8 cellular contexts compared by ENCODE assay signal in the genomic region with DNA sequence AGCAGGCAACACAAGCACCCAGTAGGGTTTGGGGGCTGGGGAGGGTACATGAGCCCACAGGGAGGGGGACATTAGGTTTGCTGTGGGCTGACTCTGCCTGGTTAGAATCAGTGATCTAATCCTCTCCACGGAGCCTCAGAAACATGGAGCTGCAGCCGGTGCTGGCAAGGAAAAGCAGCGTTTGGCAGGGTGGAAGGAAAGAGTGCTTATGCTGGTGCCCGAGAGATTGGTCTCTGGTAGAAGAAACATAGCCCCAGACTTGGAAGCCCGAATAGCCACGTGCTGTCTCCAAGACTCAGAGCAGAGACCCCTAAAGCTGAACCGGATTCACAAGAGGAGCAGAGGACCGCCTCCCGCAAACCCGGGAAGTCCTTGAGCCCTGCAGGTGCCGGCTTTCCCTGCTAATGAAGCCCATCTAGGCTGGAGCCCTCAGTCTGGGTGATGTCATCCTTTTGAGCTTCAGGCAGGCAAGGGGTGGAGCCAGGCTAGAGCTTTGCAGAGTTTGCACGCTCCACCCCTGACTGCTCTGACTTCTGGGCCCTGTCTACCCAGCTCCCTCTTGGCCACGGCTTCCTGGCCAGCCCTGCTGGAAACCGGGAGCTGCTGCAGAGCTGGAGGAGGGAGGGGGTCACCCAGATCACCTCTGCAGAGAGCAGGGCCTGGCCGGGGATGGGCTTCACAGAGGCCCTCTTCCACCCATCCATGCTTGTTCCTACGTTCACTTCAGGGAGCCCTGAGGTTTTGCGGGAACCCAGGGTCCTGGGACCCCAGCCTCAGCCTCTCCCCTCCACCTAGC. TPM values are rescaled to one million over a fixed set of nuclear protein-coding genes. Genes with fewer than 3 reads are reported as not detected.
DNase-seq lines count a peak whose midpoint lies in the region; FAIRE-seq and TF ChIP-seq lines count a peak whose summit lies in the region.

No MANE protein-coding gene starts in this region.

- DNase-seq in DMS 273 (lab: John Stamatoyannopoulos, UW; ENCODE audit: unreplicated experiment) (peak; percentile 96), H9 (peak; percentile 95), NCI-H1092 treated with DMSO at 0.1 percent for 48 hours (lab: John Stamatoyannopoulos, UW) (peak; percentile 98), astrocyte of the cerebellum (ENCODE audit: low read depth) (peak; percentile 61), right atrium auricular region (ENCODE audit: low spot score) (peak; percentile 91), progenitor cell of endocrine pancreas (ENCODE audit: low spot score, unreplicated experiment) (peak; percentile 59), urothelium cell line (ENCODE audit: low spot score) (peak; percentile 76)
- DNase-seq in T-helper 2 cell treated with Interferon-gamma antibody and Interleukin-4, amounts not matched to agents 5 μg/mL and 100 μg/mL, for 36 hours (ENCODE audit: low spot score) = peak; percentile 68

- H3K4me1 ChIP-seq in H9 (ENCODE audit: insufficient read depth, low read length) (peaks cover 5% of the 10 kb centered on the region; the same call in 1 of the 2 replicates), right atrium auricular region (peaks cover 0 to 58% of the 10 kb centered on the region in 2 donors)

- H3K4me3 ChIP-seq in astrocyte of the cerebellum (ENCODE audit: low read depth, low read length) (no peak overlapping the region), right atrium auricular region (peak overlapping the region; percentile 2 to 27)

- H3K9me3 Mint-ChIP-seq in H9 (no peaks in the 10 kb centered on the region), progenitor cell of endocrine pancreas (ENCODE audit: low read depth) (no peaks in the 10 kb centered on the region)
- H3K9me3 Mint-ChIP-seq in T-helper 2 cell treated with Interferon-gamma antibody and Interleukin-4, amounts not matched to agents 5 μg/mL and 100 μg/mL, for 36 hours = no peaks in the 10 kb centered on the region

- no peak overlapping the region for H2BK120ac ChIP-seq in H9 (ENCODE audit: low read depth, low read length, poor library complexity, severe bottlenecking)

- H3K4ac ChIP-seq in H9 (ENCODE audit: low read depth, low read length) = no peak overlapping the region

- H3K4me1 Mint-ChIP-seq in H9 = peaks cover 34 to 55% of the 10 kb centered on the region in 2 experiments
- peaks cover 46% of the 10 kb centered on the region for H3K4me1 Mint-ChIP-seq in T-helper 2 cell treated with Interferon-gamma antibody and Interleukin-4, amounts not matched to agents 5 μg/mL and 100 μg/mL, for 36 hours (ENCODE audit: low read depth)
- H3K4me1 Mint-ChIP-seq in progenitor cell of endocrine pancreas (ENCODE audit: low read depth) = peaks cover 19% of the 10 kb centered on the region

- H3K14ac ChIP-seq in H9 (ENCODE audit: insufficient read depth, low read length) = peak overlapping the region; percentile 18

- peaks cover 10% of the 10 kb centered on the region for H3K23me2 ChIP-seq in H9 (ENCODE audit: insufficient read length, low read depth, low read length, poor library complexity, severe bottlenecking)

- TF ChIP-seq CTCF in H9 (conservative IDR thresholded peaks at IDR 0.05) (no peak), astrocyte of the cerebellum (IDR thresholded peaks at IDR 0.05; ENCODE audit: low read depth, low read length, missing control alignments) (no peak), right atrium auricular region (IDR thresholded peaks at IDR 0.05) (no peak), progenitor cell of endocrine pancreas (IDR thresholded peaks at IDR 0.05; ENCODE audit: unreplicated experiment) (no peak)

- WGBS in H9 (ENCODE audit: extremely low coverage, insufficient read length, low lambda C conversion rate) = no CpG with 5 or more reads among the region's 17 CpGs

- no peak overlapping the region for H2BK5ac ChIP-seq in H9 (ENCODE audit: insufficient read length, low read length)

- H3K79me2 ChIP-seq in H9 (ENCODE audit: insufficient read depth, low read length) = no peaks in the 10 kb centered on the region

- H3K36me3 Mint-ChIP-seq in H9 (ENCODE audit: insufficient read depth in 1 of 3, low read depth in 3 of 3) (peaks cover 0 to 6% (median 2%) of the 10 kb centered on the region in 3 experiments; a peak in 5 of 7 replicates), progenitor cell of endocrine pancreas (ENCODE audit: insufficient read depth) (no peaks in the 10 kb centered on the region)
- peaks cover 3% of the 10 kb centered on the region for H3K36me3 Mint-ChIP-seq in T-helper 2 cell treated with Interferon-gamma antibody and Interleukin-4, amounts not matched to agents 5 μg/mL and 100 μg/mL, for 36 hours (ENCODE audit: low read depth)

- no peaks in the 10 kb centered on the region for H3K79me1 ChIP-seq in H9 (ENCODE audit: insufficient read depth, low read depth, low read length, poor library complexity, severe bottlenecking)

- H3K4me3 Mint-ChIP-seq in H9 (peak overlapping the region; percentile 23 to 30; a peak in 4 of 5 replicates), progenitor cell of endocrine pancreas (ENCODE audit: low read depth) (peak overlapping the region; percentile 48)
- H3K4me3 Mint-ChIP-seq in T-helper 2 cell treated with Interferon-gamma antibody and Interleukin-4, amounts not matched to agents 5 μg/mL and 100 μg/mL, for 36 hours = peak overlapping the region; percentile 55

- no peak overlapping the region for H3K56ac ChIP-seq in H9 (ENCODE audit: insufficient read length, low read depth, low read length)

- no peak overlapping the region for H4K5ac ChIP-seq in H9 (ENCODE audit: insufficient read length, low read depth, low read length)

- H3K27me3 Mint-ChIP-seq in H9 (ENCODE audit: low read depth) = peaks cover 42% of the 10 kb centered on the region
- H3K27me3 Mint-ChIP-seq in T-helper 2 cell treated with Interferon-gamma antibody and Interleukin-4, amounts not matched to agents 5 μg/mL and 100 μg/mL, for 36 hours (ENCODE audit: low read depth) = peaks cover 16% of the 10 kb centered on the region
- H3K27me3 Mint-ChIP-seq in progenitor cell of endocrine pancreas = peaks cover 39% of the 10 kb centered on the region

- H3K9me3 ChIP-seq in H9 (ENCODE audit: control insufficient read depth, low read depth, low read length) (no peaks in the 10 kb centered on the region), right atrium auricular region (no peaks in the 10 kb centered on the region)

- no peak overlapping the region for H3K23ac ChIP-seq in H9 (ENCODE audit: insufficient read length, low read depth, low read length)

- H2BK15ac ChIP-seq in H9 (ENCODE audit: low read depth, low read length) = no peak overlapping the region

- no peaks in the 10 kb centered on the region for H3K36me3 ChIP-seq in right atrium auricular region

- FAIRE-seq in urothelium cell line (lab: Jason Lieb, UNC) = no peak

- H3T11ph ChIP-seq in H9 (ENCODE audit: low read length) = no peak overlapping the region

- no peak overlapping the region for H3K9ac ChIP-seq in H9 (ENCODE audit: extremely low read depth, insufficient read length, low read length)

- peak overlapping the region; percentile 22 for H3K18ac ChIP-seq in H9 (ENCODE audit: insufficient read length, low read depth, low read length)

- no peaks in the 10 kb centered on the region for H3K27me3 ChIP-seq in H9 (ENCODE audit: insufficient read depth, low read length)
- no peaks in the 10 kb centered on the region for H3K27me3 ChIP-seq in right atrium auricular region

- peak overlapping the region; percentile 4 for H3K4me2 ChIP-seq in H9 (ENCODE audit: insufficient read depth, insufficient read length, low read length)

- H2AK5ac ChIP-seq in H9 (ENCODE audit: insufficient read length, low read length) = no peak overlapping the region

- no peaks in the 10 kb centered on the region for H4K20me1 ChIP-seq in H9 (ENCODE audit: control insufficient read depth, insufficient read depth, insufficient read length)

- no peak overlapping the region for H4K91ac ChIP-seq in H9 (ENCODE audit: insufficient read length, low read depth, low read length)

- H3K27ac ChIP-seq in H9 (ENCODE audit: insufficient read length, low read depth, low read length) (no peak overlapping the region), right atrium auricular region (peak overlapping the region; percentile 92 to 95)

- H2AFZ ChIP-seq in H9 (ENCODE audit: low read length) = no peak overlapping the region

- H2BK12ac ChIP-seq in H9 (ENCODE audit: insufficient read length, low read depth, low read length) = no peak overlapping the region

- H3K27ac Mint-ChIP-seq in H9 = peak overlapping the region in 2 of 3 experiments; percentile 85 to 90; a peak in 5 of 7 replicates
- peak overlapping the region; percentile 60 for H3K27ac Mint-ChIP-seq in T-helper 2 cell treated with Interferon-gamma antibody and Interleukin-4, amounts not matched to agents 5 μg/mL and 100 μg/mL, for 36 hours
- peak overlapping the region; percentile 80 for H3K27ac Mint-ChIP-seq in progenitor cell of endocrine pancreas

- no peak overlapping the region for H2BK20ac ChIP-seq in H9 (ENCODE audit: low read depth, low read length, poor library complexity, severe bottlenecking)

- in situ Hi-C loops in astrocyte of the cerebellum (cut with HindIII; ENCODE audit: low sequenced_read_pairs) = no loop called here

- no peak overlapping the region for H4K8ac ChIP-seq in H9 (replicated peaks; ENCODE audit: insufficient read length, low read depth, low read length)

RNA-seq across cellular contexts. Expression of gene JAM3, which starts 35.0 kb away (rescaled TPM):
- total RNA-seq in H9 (2021) = 30.0 and 36.5 TPM in 2 replicates
- 10 to 100 TPM; 28.5 to 38.1 TPM for total RNA-seq in right atrium auricular region
- 37.0 and 37.6 TPM in 2 replicates for total RNA-seq in progenitor cell of endocrine pancreas
